9 cellular contexts compared by ENCODE assay signal in genomic region chr1:17624540-17625256, GRCh38.
DNase-seq lines count a peak whose midpoint lies in the region; FAIRE-seq and TF ChIP-seq lines count a peak whose summit lies in the region.
"Had no signal": no experiment of that assay in that cellular context is flagged by ENCODE, and none has a peak within 500 bp of the region (broad histone marks: within the 10 kb centered on the region; RNA-seq: fewer than 3 reads in every experiment).

No MANE protein-coding gene starts in this region.

- H4K20me1 ChIP-seq in MM.1S (ENCODE audit: insufficient read depth, low read length), result no peaks in the 10 kb centered on the region

- no peaks in the 10 kb centered on the region for H3F3A ChIP-seq in MM.1S (ENCODE audit: insufficient read depth, low read length)

- no peak overlapping the region for H3K4me2 ChIP-seq in MM.1S (ENCODE audit: low read depth, low read length)

- TF ChIP-seq CTCF in foreskin fibroblast (IDR thresholded peaks at IDR 0.05; ENCODE audit: low read depth, low read length) (no peak), MM.1S (IDR thresholded peaks at IDR 0.05; ENCODE audit: low read length) (no peak)

- no peak for FAIRE-seq in GM19239 (lab: Jason Lieb, UNC)

- H3K36me3 ChIP-seq in MM.1S (replicated peaks; ENCODE audit: insufficient read depth, low read length), result no peaks in the 10 kb centered on the region

- no peaks in the 10 kb centered on the region for H3K9me3 ChIP-seq in MM.1S (replicated peaks; ENCODE audit: insufficient read depth, low read length)

- no peak overlapping the region for H3K9ac ChIP-seq in MM.1S (ENCODE audit: low read length)

- no peak overlapping the region for H2AFZ ChIP-seq in MM.1S (ENCODE audit: low read length)

- no peak overlapping the region for H3K27ac ChIP-seq in MM.1S (ENCODE audit: low read length)

- DNase-seq in EL (peak; percentile 81), T1000 (lab: John Stamatoyannopoulos, UW) (peak; percentile 18), foreskin fibroblast (peak; percentile 54 to 73), renal cortical epithelial cell (ENCODE audit: low read depth) (peak; percentile 76), MM.1S (no peak), GM19239 (ENCODE audit: insufficient read length, low spot score) (no peak), SHP77 (lab: John Stamatoyannopoulos, UW) (no peak), MV-4-11 (lab: John Stamatoyannopoulos, UW) (no peak)
- DNase-seq: T-cell had no signal

- no peaks in the 10 kb centered on the region for H3K9me2 ChIP-seq in MM.1S (replicated peaks; ENCODE audit: insufficient read depth, low read length)

- H3K27me3 ChIP-seq in MM.1S (replicated peaks; ENCODE audit: insufficient read depth, low read length), result peaks cover 84% of the 10 kb centered on the region

- H3K79me2 ChIP-seq in MM.1S (ENCODE audit: low read length), result no peaks in the 10 kb centered on the region

- H3K4me1 ChIP-seq in MM.1S (ENCODE audit: low read length), result no peaks in the 10 kb centered on the region

- H3K4me3 ChIP-seq in foreskin fibroblast (ENCODE audit: low read depth in 1 of 2, low read length in 2 of 2) (no peak overlapping the region), MM.1S (ENCODE audit: low read length) (no peak overlapping the region)

Comparison
In these comparisons a context has a peak if more than half of its experiments do, and no peak if none do; other contexts are left out.
1. DNase-seq: peak in EL (single experiment), T1000 (single experiment), foreskin fibroblast (2 of 2) and renal cortical epithelial cell (single experiment); none in MM.1S (single experiment), GM19239 (single experiment), SHP77 (0 of 2) and MV-4-11 (single experiment).